9 cellular contexts compared by ENCODE assay signal in the genomic region with DNA sequence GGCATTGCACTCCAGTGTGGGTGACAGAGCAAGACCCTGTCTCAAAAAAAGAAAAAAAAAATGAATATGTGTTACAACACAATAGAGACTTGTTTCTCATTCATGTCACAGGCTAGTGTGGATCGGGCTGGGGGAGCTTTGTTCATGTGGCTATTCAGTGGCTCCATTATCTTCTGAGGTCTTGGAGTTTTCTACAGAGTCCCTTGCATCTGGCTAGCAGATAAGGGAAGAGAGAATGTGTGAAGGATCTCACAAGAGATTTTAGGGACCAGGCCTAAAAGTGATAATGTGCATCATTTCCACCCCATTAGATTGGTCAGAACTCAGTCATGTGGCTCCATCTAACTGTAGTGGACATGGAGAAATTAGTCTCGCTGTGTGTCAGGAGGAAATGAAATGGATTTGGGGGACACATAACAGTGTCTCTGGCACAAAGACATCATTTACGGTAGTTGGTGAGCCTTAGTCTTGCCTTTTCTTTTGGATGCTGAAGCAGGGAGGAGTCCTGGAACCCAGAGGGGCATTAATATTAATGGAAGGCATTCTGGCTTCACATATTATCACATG. TPM values are rescaled to one million over a fixed set of nuclear protein-coding genes. Genes with fewer than 3 reads are reported as not detected.
DNase-seq lines count a peak whose midpoint lies in the region; ATAC-seq and TF ChIP-seq lines count a peak whose summit lies in the region.
"Had no signal": no experiment of that assay in that cellular context is flagged by ENCODE, and none has a peak within 500 bp of the region (broad histone marks: within the 10 kb centered on the region; RNA-seq: fewer than 3 reads in every experiment).

No MANE protein-coding gene starts in this region.

- peak overlapping the region; percentile 48 to 72 for H3K27ac ChIP-seq in coronary artery

- H3K4me1 Mint-ChIP-seq in natural killer cell treated with Interleukin-12 subunit alpha and Interleukin-12 subunit beta and Interleukin-15 and Interleukin-18, amount 100 ng/mL, for 72 hours (ENCODE audit: low read depth in 2 of 2), result peaks cover 56 to 57% of the 10 kb centered on the region in 2 donors

- CTCF ChIA-PET in AG04449 (lab: Yijun Ruan, JAX), result interaction anchor here (2.0 to 4.2 kb wide), 2 partner anchors 8 to 33 kb away, joined by 15 to 27 read pairs; no protein-coding TSS in a partner anchor

- no peak for ATAC-seq in natural killer cell treated with Interleukin-12 subunit alpha and Interleukin-12 subunit beta and Interleukin-15 and Interleukin-18, amount 100 ng/mL, for 72 hours
- ATAC-seq in GM19328 (IDR thresholded peaks at IDR 0.05; ENCODE audit: unreplicated experiment), result no peak

- H3K27ac Mint-ChIP-seq in natural killer cell treated with Interleukin-12 subunit alpha and Interleukin-12 subunit beta and Interleukin-15 and Interleukin-18, amount 100 ng/mL, for 72 hours, result peak overlapping the region; percentile 95 to 98

- H3K4me3 Mint-ChIP-seq in natural killer cell treated with Interleukin-12 subunit alpha and Interleukin-12 subunit beta and Interleukin-15 and Interleukin-18, amount 100 ng/mL, for 72 hours, result peak overlapping the region; percentile 83

- no peak for DNase-seq in AG04449 (ENCODE audit: low read depth, low spot score)
- DNase-seq in OCI-M1 (lab: John Stamatoyannopoulos, UW), result peak; percentile 56
- no peak for DNase-seq in coronary artery (ENCODE audit: low spot score)
- DNase-seq in natural killer cell treated with Interleukin-12 subunit alpha and Interleukin-12 subunit beta and Interleukin-15 and Interleukin-18, amount 100 ng/mL, for 72 hours (ENCODE audit: low spot score), result no peak
- DNase-seq in stimulated activated CD4-positive, alpha-beta T cell treated with anti-CD3 and anti-CD28 coated beads, Interleukin-1b, Interleukin-23, amount 100 ng/mL, for 48 hours, result no peak
- no peak for DNase-seq in H4 (ENCODE audit: low spot score)
- no peak for DNase-seq in DMS79 treated with DMSO at 0.1 percent for 48 hours (lab: John Stamatoyannopoulos, UW)
- DNase-seq: NCI-H446 treated with DMSO at 0.1 percent for 48 hours had no signal

- POLR2A ChIA-PET in AG04449 (lab: Yijun Ruan, JAX), result interaction anchor here (0.7 to 1.6 kb wide), 5 partner anchors 20 to 35 kb away, joined by 3 to 8 read pairs (median 4); a partner anchor contains a TSS

- H3K9me3 Mint-ChIP-seq in natural killer cell treated with Interleukin-12 subunit alpha and Interleukin-12 subunit beta and Interleukin-15 and Interleukin-18, amount 100 ng/mL, for 72 hours, result no peaks in the 10 kb centered on the region

- H3K4me3 ChIP-seq in AG04449 (ENCODE audit: low read depth, low read length) (peak overlapping the region; percentile 3), coronary artery (peak overlapping the region; percentile 3)

- H3K36me3 Mint-ChIP-seq in natural killer cell treated with Interleukin-12 subunit alpha and Interleukin-12 subunit beta and Interleukin-15 and Interleukin-18, amount 100 ng/mL, for 72 hours, result peaks cover 54% of the 10 kb centered on the region

- H3K27me3 Mint-ChIP-seq in natural killer cell treated with Interleukin-12 subunit alpha and Interleukin-12 subunit beta and Interleukin-15 and Interleukin-18, amount 100 ng/mL, for 72 hours, result no peaks in the 10 kb centered on the region

- no peak for TF ChIP-seq CTCF in AG04449 (IDR thresholded peaks at IDR 0.05; ENCODE audit: insufficient read depth, low read length, missing control alignments)
- no peak for TF ChIP-seq CTCF in coronary artery (IDR thresholded peaks at IDR 0.05)

RNA-seq across cellular contexts. Expression of a gene that starts 32.4 kb away (rescaled TPM):
- total RNA-seq in natural killer cell treated with Interleukin-12 subunit alpha and Interleukin-12 subunit beta and Interleukin-15 and Interleukin-18, amount 100 ng/mL, for 72 hours, result 10 to 100 TPM; 17.5 to 23.0 TPM
- 1.0 and 1.2 TPM in 2 replicates for total RNA-seq in H4 (2014; rRNA removed; shearing (Covaris generic))

RNA-seq across cellular contexts. Expression of a gene that starts 34.6 kb away (rescaled TPM):
- total RNA-seq in natural killer cell treated with Interleukin-12 subunit alpha and Interleukin-12 subunit beta and Interleukin-15 and Interleukin-18, amount 100 ng/mL, for 72 hours, result 100 to 1,000 TPM; 366 to 438 TPM
- total RNA-seq in H4 (2014; rRNA removed; shearing (Covaris generic)), result 11.1 and 16.9 TPM in 2 replicates

Comparison
In these comparisons a context has a peak if more than half of its experiments do, and no peak if none do; other contexts are left out.
1. RNA of a gene that starts 34.6 kb away (total RNA-seq): 366 to 438 TPM in natural killer cell treated with Interleukin-12 subunit alpha and Interleukin-12 subunit beta and Interleukin-15 and Interleukin-18, amount 100 ng/mL, for 72 hours; 11.1 to 16.9 TPM in H4; every median in the first group is over 10 times any median in the second.